8 cellular contexts compared by ENCODE assay signal in genomic region chr7:23468721-23469149, GRCh38. TPM values are rescaled to one million over a fixed set of nuclear protein-coding genes. Genes with fewer than 3 reads are reported as not detected.
DNase-seq lines count a peak whose midpoint lies in the region; ATAC-seq and TF ChIP-seq lines count a peak whose summit lies in the region.

No MANE protein-coding gene starts in this region.

- no peaks in the 10 kb centered on the region for H3K9me2 ChIP-seq in PC-3 (replicated peaks; ENCODE audit: low read length)

- peak overlapping the region; percentile 61 for H3K9ac ChIP-seq in PC-3 (ENCODE audit: low read length)

- no peaks in the 10 kb centered on the region for H3K27me3 ChIP-seq in PC-3 (ENCODE audit: low read length)

- H3K27ac ChIP-seq in PC-3 (ENCODE audit: low read length) (no peak overlapping the region), coronary artery (no peak overlapping the region)

- H3K4me1 Mint-ChIP-seq in neural crest cell: peaks cover 48% of the 10 kb centered on the region

- no peaks in the 10 kb centered on the region for H4K20me1 ChIP-seq in PC-3 (ENCODE audit: low read length)

- no TSS peak for BruUV-seq in PC-3 (replicated peaks; lab: Mats Ljungman, UMichigan)

- peaks cover 7% of the 10 kb centered on the region for H3K27me3 Mint-ChIP-seq in neural crest cell (ENCODE audit: low read depth)

- POLR2A ChIA-PET in PC-3 (lab: Charles Lee; ENCODE audit: unreplicated experiment): no interaction called here

- H3K4me3 Mint-ChIP-seq in neural crest cell: peak overlapping the region; percentile 99

- H3K27ac Mint-ChIP-seq in neural crest cell (ENCODE audit: unreplicated experiment): peak overlapping the region; percentile 76

- peaks cover 63% of the 10 kb centered on the region for H3K79me2 ChIP-seq in PC-3 (ENCODE audit: low read length)

- no peaks in the 10 kb centered on the region for H3K9me3 Mint-ChIP-seq in neural crest cell

- DNase-seq in NCI-H1092 treated with DMSO at 0.1 percent for 48 hours (lab: John Stamatoyannopoulos, UW) (peak; percentile 41), NCI-H1092 (lab: John Stamatoyannopoulos, UW) (no peak), PC-3 (no peak), coronary artery (ENCODE audit: low spot score) (no peak), neural crest cell (ENCODE audit: low read depth, low spot score) (peak; percentile 13), activated gamma-delta T cell treated with Interleukin-2 at 50 U/mL for 16 hours (no peak), occipital lobe (lab: John Stamatoyannopoulos, UW) (no peak)
- DNase-seq in effector CD8-positive, alpha-beta T cell (lab: John Stamatoyannopoulos, UW): no peak

- peak overlapping the region; percentile 65 for H3K4me3 ChIP-seq in PC-3 (ENCODE audit: low read length)
- H3K4me3 ChIP-seq in coronary artery: peak overlapping the region; percentile 66

- no peaks in the 10 kb centered on the region for H3K36me3 ChIP-seq in PC-3 (ENCODE audit: low read depth, low read length)

- intact Hi-C loops in PC-3 (cut with micrococcal nuclease): no loop called here

- H3K4me1 ChIP-seq in PC-3 (ENCODE audit: insufficient read depth, low read length): peaks cover 53% of the 10 kb centered on the region

- TF ChIP-seq CTCF in PC-3 (conservative IDR thresholded peaks at IDR 0.05; ENCODE audit: low read depth, low read length) (no peak), coronary artery (IDR thresholded peaks at IDR 0.05) (no peak), neural crest cell (conservative IDR thresholded peaks at IDR 0.05) (no peak)

- H2AFZ ChIP-seq in PC-3 (ENCODE audit: low read length): no peak overlapping the region

- peaks cover 7% of the 10 kb centered on the region for H3K36me3 Mint-ChIP-seq in neural crest cell (ENCODE audit: low read depth)

- ATAC-seq in PC-3: no peak

- CTCF ChIA-PET in PC-3 (lab: Charles Lee): interaction anchor here (0.5 to 1.4 kb wide), 3 partner anchors 111 to 1631 kb away, joined by 3 to 5 read pairs (median 5); no protein-coding TSS in a partner anchor

- no peaks in the 10 kb centered on the region for H3F3A ChIP-seq in PC-3 (ENCODE audit: low read length, unreplicated experiment)

- no peaks in the 10 kb centered on the region for H3K9me3 ChIP-seq in PC-3 (ENCODE audit: low read length)

- H3K4me2 ChIP-seq in PC-3 (ENCODE audit: low read length): peak overlapping the region; percentile 84

RNA-seq across cellular contexts. Expression of gene IGF2BP3, which starts 1.6 kb away (rescaled TPM):
- total RNA-seq in PC-3 (2014; rRNA removed) (8.9 and 11.7 TPM in 2 replicates), neural crest cell (117 and 118 TPM in 2 replicates), occipital lobe (84.1 TPM)

Comparison
In these comparisons a context has a peak if more than half of its experiments do, and no peak if none do; other contexts are left out.
1. DNase-seq: peak in NCI-H1092 treated with DMSO at 0.1 percent for 48 hours (single experiment) and neural crest cell (single experiment); none in NCI-H1092 (single experiment), PC-3 (single experiment), coronary artery (single experiment), activated gamma-delta T cell treated with Interleukin-2 at 50 U/mL for 16 hours (single experiment), effector CD8-positive, alpha-beta T cell (single experiment) and occipital lobe (single experiment).